In genomic region chr13:26568132-26568815, GRCh38 we compare ENCODE assay signal across 1 cellular context.
TF ChIP-seq lines count a peak whose summit lies in the region.

No MANE protein-coding gene starts in this region.

TF ChIP-seq in HepG2, 621 proteins besides CTCF, POLR2A, EP300 and RAD21:
- TF ChIP-seq ZBED4 (CRISPR knock-in tag; IDR thresholded peaks at IDR 0.05; ENCODE audit: borderline replicate concordance), result no peak
- TF ChIP-seq FOXM1 (CRISPR knock-in tag; IDR thresholded peaks at IDR 0.05), result no peak
- no peak for TF ChIP-seq DMAP1 (CRISPR knock-in tag; IDR thresholded peaks at IDR 0.05)
